Comparison of ENCODE assay signal across 1 cellular context in genomic region chrX:49842603-49843002, GRCh38.
A peak's percentile ranks its signal among the peaks of the same experiment; 100 is the strongest.
TF ChIP-seq lines count a peak whose summit lies in the region.

No MANE protein-coding gene starts in this region.

TF ChIP-seq in HepG2, 621 proteins besides CTCF, POLR2A, EP300 and RAD21 (continued from another document and continues in another):
- no peak for TF ChIP-seq ZNF280B (CRISPR knock-in tag; IDR thresholded peaks at IDR 0.05; ENCODE audit: borderline replicate concordance)
- TF ChIP-seq, protein P1, sequence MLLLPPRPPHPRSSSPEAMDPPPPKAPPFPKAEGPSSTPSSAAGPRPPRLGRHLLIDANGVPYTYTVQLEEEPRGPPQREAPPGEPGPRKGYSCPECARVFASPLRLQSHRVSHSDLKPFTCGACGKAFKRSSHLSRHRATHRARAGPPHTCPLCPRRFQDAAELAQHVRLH (CRISPR knock-in tag; IDR thresholded peaks at IDR 0.05; ENCODE audit: borderline replicate concordance, low read depth), result no peak
- no peak for TF ChIP-seq LCORL (IDR thresholded peaks at IDR 0.05)
- peak; percentile 71; the same call in 1 of the 2 replicates for TF ChIP-seq LCORL (CRISPR knock-in tag; IDR thresholded peaks at IDR 0.05)
- TF ChIP-seq SUZ12 (IDR thresholded peaks at IDR 0.05; ENCODE audit: low read depth, low read length), result no peak
- TF ChIP-seq TOE1 (CRISPR knock-in tag; IDR thresholded peaks at IDR 0.05), result no peak
- TF ChIP-seq ZNF589 (CRISPR knock-in tag; conservative IDR thresholded peaks at IDR 0.05), result no peak
- TF ChIP-seq ZBTB7B (CRISPR knock-in tag; IDR thresholded peaks at IDR 0.05), result no peak
- TF ChIP-seq MNT (IDR thresholded peaks at IDR 0.05), result no peak
- TF ChIP-seq XBP1 (CRISPR knock-in tag; IDR thresholded peaks at IDR 0.05), result no peak
- TF ChIP-seq NCOA5 (CRISPR knock-in tag; IDR thresholded peaks at IDR 0.05), result no peak
- TF ChIP-seq PPARG (CRISPR knock-in tag; conservative IDR thresholded peaks at IDR 0.05), result 0 out of 2 replicates have a peak, but pooled peaks have one; percentile 16
- TF ChIP-seq, protein P2, sequence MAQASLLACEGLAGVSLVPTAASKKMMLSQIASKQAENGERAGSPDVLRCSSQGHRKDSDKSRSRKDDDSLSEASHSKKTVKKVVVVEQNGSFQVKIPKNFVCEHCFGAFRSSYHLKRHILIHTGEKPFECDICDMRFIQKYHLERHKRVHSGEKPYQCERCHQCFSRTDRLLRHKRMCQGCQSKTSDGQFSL (CRISPR knock-in tag; IDR thresholded peaks at IDR 0.05), result no peak
- TF ChIP-seq NCOA2 (CRISPR knock-in tag; IDR thresholded peaks at IDR 0.05), result peak; percentile 70
- TF ChIP-seq SMAD1 (CRISPR knock-in tag; IDR thresholded peaks at IDR 0.05; ENCODE audit: borderline replicate concordance, low read depth), result no peak
- TF ChIP-seq CREM (IDR thresholded peaks at IDR 0.05), result peak; percentile 53; the same call in 1 of the 2 replicates
- TF ChIP-seq CREM (CRISPR knock-in tag; IDR thresholded peaks at IDR 0.05), result no peak
- no peak for TF ChIP-seq GTF3A (CRISPR knock-in tag; conservative IDR thresholded peaks at IDR 0.05)
- no peak for TF ChIP-seq SPEN (CRISPR knock-in tag; IDR thresholded peaks at IDR 0.05; ENCODE audit: low read depth)
- TF ChIP-seq RNF2 (conservative IDR thresholded peaks at IDR 0.05; ENCODE audit: low read depth), result no peak
- no peak for TF ChIP-seq FLYWCH1 (CRISPR knock-in tag; IDR thresholded peaks at IDR 0.05)
- no peak for TF ChIP-seq NFRKB (IDR thresholded peaks at IDR 0.05)
- no peak for TF ChIP-seq ZNF24 (IDR thresholded peaks at IDR 0.05)
- TF ChIP-seq THAP7 (CRISPR knock-in tag; IDR thresholded peaks at IDR 0.05), result no peak
- no peak for TF ChIP-seq ZNF558 (CRISPR knock-in tag; IDR thresholded peaks at IDR 0.05; ENCODE audit: borderline replicate concordance)
- TF ChIP-seq ZNF34 (CRISPR knock-in tag; IDR thresholded peaks at IDR 0.05; ENCODE audit: borderline replicate concordance), result no peak
- no peak for TF ChIP-seq U2AF1 (optimal IDR thresholded peaks at IDR 0.05; ENCODE audit: low read depth, low read length)
- no peak for TF ChIP-seq HNRNPH1 (optimal IDR thresholded peaks at IDR 0.05; ENCODE audit: low read depth, low read length)
- TF ChIP-seq, protein P3, sequence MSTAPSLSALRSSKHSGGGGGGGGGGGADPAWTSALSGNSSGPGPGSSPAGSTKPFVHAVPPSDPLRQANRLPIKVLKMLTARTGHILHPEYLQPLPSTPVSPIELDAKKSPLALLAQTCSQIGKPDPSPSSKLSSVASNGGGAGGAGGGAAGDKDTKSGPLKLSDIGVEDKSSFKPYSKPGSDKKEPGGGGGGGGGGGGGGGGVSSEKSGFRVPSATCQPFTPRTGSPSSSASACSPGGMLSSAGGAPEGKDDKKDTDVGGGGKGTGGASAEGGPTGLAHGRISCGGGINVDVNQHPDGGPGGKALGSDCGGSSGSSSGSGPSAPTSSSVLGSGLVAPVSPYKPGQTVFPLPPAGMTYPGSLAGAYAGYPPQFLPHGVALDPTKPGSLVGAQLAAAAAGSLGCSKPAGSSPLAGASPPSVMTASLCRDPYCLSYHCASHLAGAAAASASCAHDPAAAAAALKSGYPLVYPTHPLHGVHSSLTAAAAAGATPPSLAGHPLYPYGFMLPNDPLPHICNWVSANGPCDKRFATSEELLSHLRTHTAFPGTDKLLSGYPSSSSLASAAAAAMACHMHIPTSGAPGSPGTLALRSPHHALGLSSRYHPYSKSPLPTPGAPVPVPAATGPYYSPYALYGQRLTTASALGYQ (CRISPR knock-in tag; IDR thresholded peaks at IDR 0.05), result peak; percentile 33; the same call in 1 of the 2 replicates
- no peak for TF ChIP-seq ZNF615 (CRISPR knock-in tag; IDR thresholded peaks at IDR 0.05; ENCODE audit: borderline replicate concordance)
- TF ChIP-seq ZNF704 (CRISPR knock-in tag; IDR thresholded peaks at IDR 0.05; ENCODE audit: borderline replicate concordance), result no peak
- no peak for TF ChIP-seq ZNF234 (CRISPR knock-in tag; conservative IDR thresholded peaks at IDR 0.05)
- peak; percentile 54 for TF ChIP-seq STAG1 (CRISPR knock-in tag; IDR thresholded peaks at IDR 0.05)
- no peak for TF ChIP-seq SRSF4 (IDR thresholded peaks at IDR 0.05; ENCODE audit: low read depth, low read length, poor library complexity, severe bottlenecking)
- TF ChIP-seq ELF3 (CRISPR knock-in tag; IDR thresholded peaks at IDR 0.05), result peak; percentile 25; the same call in 1 of the 2 replicates
- TF ChIP-seq SOX5 (CRISPR knock-in tag; IDR thresholded peaks at IDR 0.05; ENCODE audit: borderline replicate concordance), result peak; percentile 64; the same call in 1 of the 2 replicates
- TF ChIP-seq ZNF605 (CRISPR knock-in tag; IDR thresholded peaks at IDR 0.05), result no peak
- TF ChIP-seq ZBTB42 (CRISPR knock-in tag; IDR thresholded peaks at IDR 0.05), result no peak
- no peak for TF ChIP-seq KLF13 (CRISPR knock-in tag; IDR thresholded peaks at IDR 0.05)
- TF ChIP-seq ZNF577 (CRISPR knock-in tag; IDR thresholded peaks at IDR 0.05; ENCODE audit: borderline replicate concordance, low read depth), result no peak
- no peak for TF ChIP-seq CAMTA2 (CRISPR knock-in tag; IDR thresholded peaks at IDR 0.05; ENCODE audit: borderline replicate concordance)
- TF ChIP-seq ZFP62 (CRISPR knock-in tag; IDR thresholded peaks at IDR 0.05), result no peak
- no peak for TF ChIP-seq ZNF468 (CRISPR knock-in tag; IDR thresholded peaks at IDR 0.05)
- TF ChIP-seq ZKSCAN5 (CRISPR knock-in tag; IDR thresholded peaks at IDR 0.05), result no peak
- no peak for TF ChIP-seq IRX3 (CRISPR knock-in tag; IDR thresholded peaks at IDR 0.05; ENCODE audit: borderline replicate concordance, low read depth)
- TF ChIP-seq ZNF567 (CRISPR knock-in tag; IDR thresholded peaks at IDR 0.05; ENCODE audit: borderline replicate concordance), result no peak
- TF ChIP-seq NFATC3 (CRISPR knock-in tag; IDR thresholded peaks at IDR 0.05), result no peak
- TF ChIP-seq RCOR2 (CRISPR knock-in tag; IDR thresholded peaks at IDR 0.05), result peak; percentile 35; the same call in 1 of the 2 replicates
- TF ChIP-seq, protein P4, sequence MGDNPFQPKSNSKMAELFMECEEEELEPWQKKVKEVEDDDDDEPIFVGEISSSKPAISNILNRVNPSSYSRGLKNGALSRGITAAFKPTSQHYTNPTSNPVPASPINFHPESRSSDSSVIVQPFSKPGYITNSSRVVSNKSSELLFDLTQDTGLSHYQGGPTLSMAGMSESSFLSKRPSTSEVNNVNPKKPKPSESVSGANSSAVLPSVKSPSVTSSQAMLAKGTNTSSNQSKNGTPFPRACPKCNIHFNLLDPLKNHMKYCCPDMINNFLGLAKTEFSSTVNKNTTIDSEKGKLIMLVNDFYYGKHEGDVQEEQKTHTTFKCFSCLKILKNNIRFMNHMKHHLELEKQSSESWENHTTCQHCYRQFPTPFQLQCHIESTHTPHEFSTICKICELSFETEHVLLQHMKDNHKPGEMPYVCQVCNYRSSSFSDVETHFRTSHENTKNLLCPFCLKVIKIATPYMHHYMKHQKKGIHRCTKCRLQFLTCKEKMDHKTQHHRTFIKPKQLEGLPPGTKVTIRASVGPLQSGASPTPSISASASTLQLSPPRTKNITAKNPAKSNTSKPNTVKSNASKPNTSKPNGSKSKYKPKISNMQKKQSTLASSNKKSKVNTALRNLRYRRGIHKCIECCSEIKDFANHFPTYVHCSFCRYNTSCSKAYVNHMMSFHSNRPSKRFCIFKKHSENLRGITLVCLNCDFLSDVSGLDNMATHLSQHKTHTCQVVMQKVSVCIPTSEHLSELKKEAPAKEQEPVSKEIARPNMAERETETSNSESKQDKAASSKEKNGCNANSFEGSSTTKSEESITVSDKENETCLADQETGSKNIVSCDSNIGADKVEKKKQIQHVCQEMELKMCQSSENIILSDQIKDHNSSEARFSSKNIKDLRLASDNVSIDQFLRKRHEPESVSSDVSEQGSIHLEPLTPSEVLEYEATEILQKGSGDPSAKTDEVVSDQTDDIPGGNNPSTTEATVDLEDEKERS (CRISPR knock-in tag; IDR thresholded peaks at IDR 0.05), result no peak
- TF ChIP-seq KAT7 (CRISPR knock-in tag; IDR thresholded peaks at IDR 0.05; ENCODE audit: borderline replicate concordance), result no peak
- TF ChIP-seq FOXJ3 (CRISPR knock-in tag; IDR thresholded peaks at IDR 0.05; ENCODE audit: borderline replicate concordance), result peak; percentile 24; the same call in 1 of the 2 replicates
- TF ChIP-seq, protein P5, sequence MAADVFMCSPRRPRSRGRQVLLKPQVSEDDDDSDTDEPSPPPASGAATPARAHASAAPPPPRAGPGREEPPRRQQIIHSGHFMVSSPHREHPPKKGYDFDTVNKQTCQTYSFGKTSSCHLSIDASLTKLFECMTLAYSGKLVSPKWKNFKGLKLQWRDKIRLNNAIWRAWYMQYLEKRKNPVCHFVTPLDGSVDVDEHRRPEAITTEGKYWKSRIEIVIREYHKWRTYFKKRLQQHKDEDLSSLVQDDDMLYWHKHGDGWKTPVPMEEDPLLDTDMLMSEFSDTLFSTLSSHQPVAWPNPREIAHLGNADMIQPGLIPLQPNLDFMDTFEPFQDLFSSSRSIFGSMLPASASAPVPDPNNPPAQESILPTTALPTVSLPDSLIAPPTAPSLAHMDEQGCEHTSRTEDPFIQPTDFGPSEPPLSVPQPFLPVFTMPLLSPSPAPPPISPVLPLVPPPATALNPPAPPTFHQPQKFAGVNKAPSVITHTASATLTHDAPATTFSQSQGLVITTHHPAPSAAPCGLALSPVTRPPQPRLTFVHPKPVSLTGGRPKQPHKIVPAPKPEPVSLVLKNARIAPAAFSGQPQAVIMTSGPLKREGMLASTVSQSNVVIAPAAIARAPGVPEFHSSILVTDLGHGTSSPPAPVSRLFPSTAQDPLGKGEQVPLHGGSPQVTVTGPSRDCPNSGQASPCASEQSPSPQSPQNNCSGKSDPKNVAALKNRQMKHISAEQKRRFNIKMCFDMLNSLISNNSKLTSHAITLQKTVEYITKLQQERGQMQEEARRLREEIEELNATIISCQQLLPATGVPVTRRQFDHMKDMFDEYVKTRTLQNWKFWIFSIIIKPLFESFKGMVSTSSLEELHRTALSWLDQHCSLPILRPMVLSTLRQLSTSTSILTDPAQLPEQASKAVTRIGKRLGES (CRISPR knock-in tag; IDR thresholded peaks at IDR 0.05; ENCODE audit: borderline replicate concordance), result no peak
- no peak for TF ChIP-seq GLI4 (CRISPR knock-in tag; IDR thresholded peaks at IDR 0.05; ENCODE audit: borderline replicate concordance)
- no peak for TF ChIP-seq RBM22 (optimal IDR thresholded peaks at IDR 0.05; ENCODE audit: low read length)
- TF ChIP-seq, protein P6, sequence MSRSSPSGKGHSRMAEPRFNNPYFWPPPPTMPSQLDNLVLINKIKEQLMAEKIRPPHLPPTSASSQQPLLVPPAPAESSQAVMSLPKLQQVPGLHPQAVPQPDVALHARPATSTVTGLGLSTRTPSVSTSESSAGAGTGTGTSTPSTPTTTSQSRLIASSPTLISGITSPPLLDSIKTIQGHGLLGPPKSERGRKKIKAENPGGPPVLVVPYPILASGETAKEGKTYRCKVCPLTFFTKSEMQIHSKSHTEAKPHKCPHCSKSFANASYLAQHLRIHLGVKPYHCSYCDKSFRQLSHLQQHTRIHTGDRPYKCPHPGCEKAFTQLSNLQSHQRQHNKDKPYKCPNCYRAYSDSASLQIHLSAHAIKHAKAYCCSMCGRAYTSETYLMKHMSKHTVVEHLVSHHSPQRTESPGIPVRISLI (CRISPR knock-in tag; IDR thresholded peaks at IDR 0.05; ENCODE audit: borderline replicate concordance), result peak; percentile 89
